In genomic region chr10:96417432-96417831, GRCh38 we compare ENCODE assay signal across 1 cellular context.
TF ChIP-seq lines count a peak whose summit lies in the region.

No MANE protein-coding gene starts in this region.

TF ChIP-seq in Ishikawa, 13 proteins besides CTCF, POLR2A, EP300 and RAD21 (continued from another document):
- TF ChIP-seq REST (IDR thresholded peaks at IDR 0.05; ENCODE audit: low read depth) (no peak), TCF12 (IDR thresholded peaks at IDR 0.05; ENCODE audit: low read depth) (no peak)
TF ChIP-seq in Ishikawa: peak in this region for 1.
